1 cellular context compared by ENCODE assay signal in the genomic region with DNA sequence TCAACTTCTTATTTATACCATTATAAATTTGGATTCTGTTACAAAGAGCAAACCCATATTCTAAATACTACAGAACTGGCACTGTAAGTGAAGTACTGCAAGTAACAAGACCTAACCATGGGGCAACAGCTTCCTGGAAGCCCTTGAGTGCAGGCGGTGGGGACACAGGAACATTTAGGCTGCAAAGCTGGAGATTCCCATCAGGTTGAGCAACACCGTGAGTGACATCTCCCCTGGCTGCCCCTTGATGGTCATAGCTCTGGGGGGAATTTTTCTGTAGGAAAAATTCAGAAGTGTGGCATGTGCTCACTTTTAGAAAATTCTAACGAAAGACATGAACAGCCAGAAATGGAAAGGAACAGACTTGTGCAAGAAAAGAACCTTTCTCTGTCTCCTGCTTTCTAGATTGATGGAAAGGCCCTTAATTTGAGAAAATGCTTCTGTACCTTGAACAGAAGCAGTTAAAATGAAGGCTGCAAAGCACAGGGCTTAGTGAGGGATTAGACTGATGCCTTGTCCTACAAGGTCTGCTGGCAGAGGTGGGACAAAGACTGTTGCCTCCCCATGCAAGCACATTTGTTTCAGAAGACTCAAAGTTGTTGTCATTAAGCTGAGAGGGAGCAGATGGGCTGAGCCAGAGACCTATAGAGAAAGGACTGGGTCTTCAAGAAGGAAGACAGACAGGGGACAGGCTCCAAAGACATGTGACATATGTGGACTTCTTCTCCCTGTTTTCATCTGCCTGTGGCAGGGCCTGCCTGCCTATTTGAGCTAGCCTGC.
TF ChIP-seq lines count a peak whose summit lies in the region.

No MANE protein-coding gene starts in this region.

TF ChIP-seq in A549, 52 proteins besides CTCF, POLR2A, EP300 and RAD21 (continued from another document):
- TF ChIP-seq JUN (IDR thresholded peaks at IDR 0.05) (no peak), RCOR1 (IDR thresholded peaks at IDR 0.05; ENCODE audit: low read depth, low read length) (no peak)
- TF ChIP-seq, protein P1, sequence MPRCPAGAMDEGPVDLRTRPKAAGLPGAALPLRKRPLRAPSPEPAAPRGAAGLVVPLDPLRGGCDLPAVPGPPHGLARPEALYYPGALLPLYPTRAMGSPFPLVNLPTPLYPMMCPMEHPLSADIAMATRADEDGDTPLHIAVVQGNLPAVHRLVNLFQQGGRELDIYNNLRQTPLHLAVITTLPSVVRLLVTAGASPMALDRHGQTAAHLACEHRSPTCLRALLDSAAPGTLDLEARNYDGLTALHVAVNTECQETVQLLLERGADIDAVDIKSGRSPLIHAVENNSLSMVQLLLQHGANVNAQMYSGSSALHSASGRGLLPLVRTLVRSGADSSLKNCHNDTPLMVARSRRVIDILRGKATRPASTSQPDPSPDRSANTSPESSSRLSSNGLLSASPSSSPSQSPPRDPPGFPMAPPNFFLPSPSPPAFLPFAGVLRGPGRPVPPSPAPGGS (IDR thresholded peaks at IDR 0.05) = no peak
- TF ChIP-seq, protein P2, sequence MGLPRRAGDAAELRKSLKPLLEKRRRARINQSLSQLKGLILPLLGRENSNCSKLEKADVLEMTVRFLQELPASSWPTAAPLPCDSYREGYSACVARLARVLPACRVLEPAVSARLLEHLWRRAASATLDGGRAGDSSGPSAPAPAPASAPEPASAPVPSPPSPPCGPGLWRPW (IDR thresholded peaks at IDR 0.05) = no peak
